In genomic region chr4:3051141-3051897, GRCh38 we compare ENCODE assay signal across 16 cellular contexts. TPM values are rescaled to one million over a fixed set of nuclear protein-coding genes. Genes with fewer than 3 reads are reported as not detected.
"Had no signal": no experiment of that assay in that cellular context is flagged by ENCODE, and none has a peak within 500 bp of the region (broad histone marks: within the 10 kb centered on the region; RNA-seq: fewer than 3 reads in every experiment).

No MANE protein-coding gene starts in this region.

RNA-seq across cellular contexts. Expression of gene HTT-AS, which starts 23.0 kb away (rescaled TPM):
- total RNA-seq: stomach, subcutaneous adipose tissue, suprapubic skin, temporal lobe, testis, thoracic aorta, thyroid gland, tibial nerve, transverse colon, upper lobe of left lung, upper lobe of right lung, ureter, urinary bladder, uterus, vagina had no signal
- polyA plus RNA-seq: stomach, thymus, urinary bladder had no signal
